Comparison of ENCODE assay signal across 1 cellular context in genomic region chr5:116510525-116510924, GRCh38.
TF ChIP-seq lines count a peak whose summit lies in the region.

No MANE protein-coding gene starts in this region.

TF ChIP-seq in HEK293, 187 proteins besides CTCF, POLR2A, EP300 and RAD21 (continued from another document):
- TF ChIP-seq ZNF488 (tag by site-specific recombination; IDR thresholded peaks at IDR 0.05) (no peak), ZSCAN30 (tag by site-specific recombination; IDR thresholded peaks at IDR 0.05) (no peak), ZNF202 (tag by site-specific recombination; IDR thresholded peaks at IDR 0.05; ENCODE audit: borderline replicate concordance) (no peak), KLF1 (tag by site-specific recombination; IDR thresholded peaks at IDR 0.05) (no peak), GFI1B (tag by site-specific recombination; IDR thresholded peaks at IDR 0.05) (no peak), ZBTB6 (tag by site-specific recombination; IDR thresholded peaks at IDR 0.05) (no peak), EGR2 (tag by site-specific recombination; IDR thresholded peaks at IDR 0.05; ENCODE audit: low read depth) (no peak), ZNF19 (tag by site-specific recombination; IDR thresholded peaks at IDR 0.05; ENCODE audit: low read depth) (no peak), ZNF76 (tag by site-specific recombination; IDR thresholded peaks at IDR 0.05; ENCODE audit: borderline replicate concordance, low read depth) (no peak), ZBTB11 (tag by site-specific recombination; conservative IDR thresholded peaks at IDR 0.05; ENCODE audit: low read depth) (no peak), ZNF239 (tag by site-specific recombination; IDR thresholded peaks at IDR 0.05) (no peak), ZNF26 (tag by site-specific recombination; IDR thresholded peaks at IDR 0.05) (no peak), GLIS1 (tag by site-specific recombination; IDR thresholded peaks at IDR 0.05) (peak; percentile 51), ZNF398 (tag by site-specific recombination; IDR thresholded peaks at IDR 0.05) (peak; percentile 78), ATF2 (tag by site-specific recombination; IDR thresholded peaks at IDR 0.05; ENCODE audit: low read depth) (no peak), ZNF555 (tag by site-specific recombination; conservative IDR thresholded peaks at IDR 0.05) (no peak), REPIN1 (tag by site-specific recombination; IDR thresholded peaks at IDR 0.05; ENCODE audit: low read depth) (no peak), ZFP69B (tag by site-specific recombination; IDR thresholded peaks at IDR 0.05) (no peak), ZNF658 (tag by site-specific recombination; IDR thresholded peaks at IDR 0.05) (no peak), ZNF2 (tag by site-specific recombination; IDR thresholded peaks at IDR 0.05) (no peak), ZNF138 (tag by site-specific recombination; IDR thresholded peaks at IDR 0.05; ENCODE audit: borderline replicate concordance) (no peak), OSR2 (tag by site-specific recombination; IDR thresholded peaks at IDR 0.05) (peak; percentile 50; the same call in 1 of the 2 replicates), ZFP41 (tag by site-specific recombination; IDR thresholded peaks at IDR 0.05; ENCODE audit: borderline replicate concordance) (no peak), ZNF140 (tag by site-specific recombination; IDR thresholded peaks at IDR 0.05) (no peak), ZNF266 (tag by site-specific recombination; IDR thresholded peaks at IDR 0.05; ENCODE audit: low read depth) (no peak), ZNF133 (tag by site-specific recombination; IDR thresholded peaks at IDR 0.05) (no peak), REST (tag by site-specific recombination; IDR thresholded peaks at IDR 0.05) (no peak), ZNF514 (tag by site-specific recombination; IDR thresholded peaks at IDR 0.05) (no peak), ZNF175 (tag by site-specific recombination; IDR thresholded peaks at IDR 0.05) (no peak), ZNF114 (tag by site-specific recombination; IDR thresholded peaks at IDR 0.05) (no peak), ZFP37 (tag by site-specific recombination; IDR thresholded peaks at IDR 0.05) (no peak), PRDM1 (tag by site-specific recombination; IDR thresholded peaks at IDR 0.05) (no peak), FEZF1 (tag by site-specific recombination; IDR thresholded peaks at IDR 0.05) (peak; percentile 62), ZNF350 (tag by site-specific recombination; IDR thresholded peaks at IDR 0.05) (no peak), ZNF707 (tag by site-specific recombination; IDR thresholded peaks at IDR 0.05) (no peak), ZBTB10 (tag by site-specific recombination; IDR thresholded peaks at IDR 0.05) (no peak), KLF10 (tag by site-specific recombination; IDR thresholded peaks at IDR 0.05) (no peak), ZNF560 (tag by site-specific recombination; IDR thresholded peaks at IDR 0.05; ENCODE audit: borderline replicate concordance) (no peak), MEIS1 (CRISPR knock-in tag; IDR thresholded peaks at IDR 0.05; ENCODE audit: borderline replicate concordance) (no peak), GLI2 (tag by site-specific recombination; IDR thresholded peaks at IDR 0.05; ENCODE audit: borderline replicate concordance, low read depth) (0 out of 2 replicates have a peak, but pooled peaks have one; percentile 0), KLF17 (tag by site-specific recombination; IDR thresholded peaks at IDR 0.05) (no peak)
